In genomic region chr17:8150194-8151119, GRCh38 we compare ENCODE assay signal across 1 cellular context.
TF ChIP-seq lines count a peak whose summit lies in the region.

No MANE protein-coding gene starts in this region.

TF ChIP-seq in endothelial cell of umbilical vein, 7 proteins besides CTCF, POLR2A, EP300 and RAD21 (continued from another document):
- TF ChIP-seq POLR2AphosphoS5 (IDR thresholded peaks at IDR 0.05; ENCODE audit: insufficient read depth, low read depth, low read length) = no peak
- TF ChIP-seq GATA2 (IDR thresholded peaks at IDR 0.05; ENCODE audit: insufficient read depth, insufficient read length, low read depth, low read length) = no peak
- no peak for TF ChIP-seq FOS (IDR thresholded peaks at IDR 0.05; ENCODE audit: borderline replicate concordance, insufficient read depth, low read length)
- TF ChIP-seq, protein P1, sequence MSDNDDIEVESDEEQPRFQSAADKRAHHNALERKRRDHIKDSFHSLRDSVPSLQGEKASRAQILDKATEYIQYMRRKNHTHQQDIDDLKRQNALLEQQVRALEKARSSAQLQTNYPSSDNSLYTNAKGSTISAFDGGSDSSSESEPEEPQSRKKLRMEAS (IDR thresholded peaks at IDR 0.05; ENCODE audit: insufficient read depth, insufficient read length) = no peak
- TF ChIP-seq JUN (IDR thresholded peaks at IDR 0.05; ENCODE audit: borderline replicate concordance, insufficient read depth, insufficient read length, low read depth) = no peak
TF ChIP-seq in endothelial cell of umbilical vein: peak in this region for 0.
